In genomic region chr5:134289509-134290113, GRCh38 we compare ENCODE assay signal across 8 cellular contexts.
DNase-seq lines count a peak whose midpoint lies in the region; ATAC-seq and TF ChIP-seq lines count a peak whose summit lies in the region.

No MANE protein-coding gene starts in this region.

- intact Hi-C loops in colonic mucosa (cut with DNase I): loop anchor here (1.0 kb wide), 1 partner anchor 105 kb away; no protein-coding TSS in a partner anchor

- H3K4me3 ChIP-seq in GM06990 (replicated peaks; ENCODE audit: low read depth, low read length): no peak overlapping the region
- no peak overlapping the region for H3K4me3 ChIP-seq in colonic mucosa

- no peaks in the 10 kb centered on the region for H3K9me3 ChIP-seq in colonic mucosa

- DNase-seq in GM06990 (ENCODE audit: extremely low read depth, insufficient read length) (no peak), NCI-H1105 treated with DMSO at 0.1 percent for 48 hours (lab: John Stamatoyannopoulos, UW) (peak; percentile 27), T-helper 9 cell (peak; percentile 23), colonic mucosa (peak; percentile 58), left kidney (ENCODE audit: low read depth, low spot score) (peak; percentile 87)
- peak in 2 of 3 donors; percentile 13 to 17 for DNase-seq in stimulated activated CD4-positive, alpha-beta T cell treated with anti-CD3 and anti-CD28 coated beads, TNF-alpha, amount 100 ng/mL, for 1 hour (ENCODE audit: low read depth in 3 of 3, low spot score in 1 of 3)

- no peak for ATAC-seq in HG03097 (IDR thresholded peaks at IDR 0.05; ENCODE audit: low FRiP score, unreplicated experiment)

- H3K36me3 ChIP-seq in GM06990 (ENCODE audit: control insufficient read depth, insufficient read depth, low read length) (no peaks in the 10 kb centered on the region), colonic mucosa (no peaks in the 10 kb centered on the region)

- no peaks in the 10 kb centered on the region for H3K4me1 ChIP-seq in colonic mucosa

- no peak overlapping the region for H3K9ac ChIP-seq in colonic mucosa (ENCODE audit: low read depth in 2 of 2, low read length in 2 of 2)

- TF ChIP-seq CTCF in 22Rv1 (IDR thresholded peaks at IDR 0.05) (peak; percentile 82), GM06990 (IDR thresholded peaks at IDR 0.05; ENCODE audit: insufficient read depth, low read length, poor library complexity, severe bottlenecking) (peak; percentile 58), colonic mucosa (IDR thresholded peaks at IDR 0.05) (peak; percentile 62)

- H3K27me3 ChIP-seq in GM06990 (replicated peaks; ENCODE audit: control insufficient read depth, insufficient read depth, low read length): no peaks in the 10 kb centered on the region
- H3K27me3 ChIP-seq in colonic mucosa: no peaks in the 10 kb centered on the region

- no peak overlapping the region for H3K27ac ChIP-seq in 22Rv1
- no peak overlapping the region for H3K27ac ChIP-seq in colonic mucosa
